In genomic region chr19:50174100-50174793, GRCh38 we compare ENCODE assay signal across 38 cellular contexts. TPM values are rescaled to one million over a fixed set of nuclear protein-coding genes. Genes with fewer than 3 reads are reported as not detected.
"Had no signal": no experiment of that assay in that cellular context is flagged by ENCODE, and none has a peak within 500 bp of the region (broad histone marks: within the 10 kb centered on the region; RNA-seq: fewer than 3 reads in every experiment).

No MANE protein-coding gene starts in this region.

- DNase-seq: activated CD4-positive, alpha-beta T cell treated with anti-CD3 and anti-CD28 coated beads for 36 hours; activated CD4-positive, alpha-beta T cell treated with anti-CD3 and anti-CD28 coated beads, Interleukin-2, amount 10 ng/mL, durations not matched to agents 7 days and 5 days; activated CD4-positive, alpha-beta T cell treated with anti-CD3 and anti-CD28 coated beads, Interleukin-2, amount 50 U/mL, for 48 hours; activated CD8-positive, alpha-beta memory T cell treated with anti-CD3 and anti-CD28 coated beads, Interleukin-2, amount 50 U/mL, for 4 hours; activated CD8-positive, alpha-beta T cell treated with anti-CD3 and anti-CD28 coated beads, Interleukin-2, amount 10 ng/mL, durations not matched to agents 7 days and 5 days; activated gamma-delta T cell treated with Interleukin-2 at 50 U/mL for 16 hours; activated naive CD4-positive, alpha-beta T cell treated with anti-CD3 and anti-CD28 coated beads for 36 hours; activated T-cell treated with anti-CD3 and anti-CD28 coated beads for 4 hours; activated T-cell treated with anti-CD3 and anti-CD28 coated beads, Interleukin-2, amount 50 U/mL, for 4 hours; adrenal gland; body of pancreas; Kasumi-1; KG1; MG63; NCI-H1048; NCI-H1436 treated with DMSO at 0.1 percent for 48 hours; NCI-H187 treated with DMSO at 0.1 percent for 48 hours; NCI-H2081; NCI-H2171 treated with DMSO at 0.1 percent for 48 hours; NCI-H2227 treated with DMSO at 0.1 percent for 48 hours; NCI-H446; NCI-H510A treated with DMSO at 0.1 percent for 48 hours; NCI-H526 treated with DMSO at 0.1 percent for 48 hours; NK-92 treated with Interleukin-12 subunit alpha and Interleukin-12 subunit beta, amount 100 ng/mL, for 24 hours; PC-3; Right ventricle myocardium superior; SJCRH30 had no signal

- H3K36me3 ChIP-seq: adrenal gland, breast epithelium, MG63, SJCRH30 had no signal

- ATAC-seq: activated CD4-positive, alpha-beta T cell treated with anti-CD3 and anti-CD28 coated beads for 36 hours; activated CD4-positive, CD25-positive, alpha-beta regulatory T cell treated with anti-CD3 and anti-CD28 coated beads, Interleukin-2, amount 50 U/mL, for 24 hours; activated CD8-positive, alpha-beta T cell treated with anti-CD3 and anti-CD28 coated beads, Interleukin-2, amount 10 ng/mL, durations not matched to agents 7 days and 5 days; activated naive CD4-positive, alpha-beta T cell treated with anti-CD3 and anti-CD28 coated beads, Interleukin-2, amount 50 U/mL, for 72 hours; activated T-cell treated with anti-CD3 and anti-CD28 coated beads, Interleukin-2, amount 50 U/mL, for 4 hours; body of pancreas; PC-3 had no signal

- H3K27me3 ChIP-seq: adrenal gland, body of pancreas, breast epithelium, SJCRH30 had no signal

- H3K4me3 Mint-ChIP-seq: activated CD4-positive, alpha-beta T cell treated with anti-CD3 and anti-CD28 coated beads for 36 hours; activated CD4-positive, alpha-beta T cell treated with anti-CD3 and anti-CD28 coated beads, Interleukin-2, amount 10 ng/mL, durations not matched to agents 7 days and 5 days; activated CD8-positive, alpha-beta T cell treated with anti-CD3 and anti-CD28 coated beads, Interleukin-2, amount 10 ng/mL, durations not matched to agents 7 days and 5 days; activated naive CD4-positive, alpha-beta T cell treated with anti-CD3 and anti-CD28 coated beads for 36 hours; activated T-cell treated with anti-CD3 and anti-CD28 coated beads, Interleukin-2, amount 50 U/mL, for 4 hours; activated T-helper 1 cell treated with anti-CD3 and anti-CD28 coated beads, Interleukin-12 subunit alpha, Interleukin-12 subunit beta, Interleukin-2, Interleukin-4 antibody, amounts not matched to agents 30 ng/mL and 10 ng/mL and 1 ng/mL, durations not matched to agents 14 hours and 24 hours and 36 hours; T-helper 1 cell treated with Interleukin-12 subunit alpha and Interleukin-12 subunit beta and Interleukin-4 antibody, amounts not matched to agents 30 μg/mL and 1 μg/mL, for 36 hours; T-helper 2 cell treated with Interferon-gamma antibody and Interleukin-4, amounts not matched to agents 5 μg/mL and 100 μg/mL, for 36 hours had no signal

- H3K4me1 Mint-ChIP-seq: activated CD4-positive, alpha-beta T cell treated with anti-CD3 and anti-CD28 coated beads for 36 hours; activated CD4-positive, alpha-beta T cell treated with anti-CD3 and anti-CD28 coated beads, Interleukin-2, amount 10 ng/mL, durations not matched to agents 7 days and 5 days had no signal

- H3K27ac ChIP-seq: adrenal gland, body of pancreas, breast epithelium, SK-N-MC had no signal

- H3K4me3 ChIP-seq: adrenal gland, body of pancreas, breast epithelium, MG63, SJCRH30, SK-N-MC had no signal

- H3K27ac Mint-ChIP-seq: activated CD4-positive, alpha-beta T cell treated with anti-CD3 and anti-CD28 coated beads for 36 hours; activated CD4-positive, alpha-beta T cell treated with anti-CD3 and anti-CD28 coated beads, Interleukin-2, amount 10 ng/mL, durations not matched to agents 7 days and 5 days; activated CD8-positive, alpha-beta T cell treated with anti-CD3 and anti-CD28 coated beads, Interleukin-2, amount 10 ng/mL, durations not matched to agents 7 days and 5 days; activated naive CD4-positive, alpha-beta T cell treated with anti-CD3 and anti-CD28 coated beads for 36 hours; activated naive CD4-positive, alpha-beta T cell treated with anti-CD3 and anti-CD28 coated beads, Interleukin-2, amount 50 U/mL, for 72 hours; activated T-helper 1 cell treated with anti-CD3 and anti-CD28 coated beads, Interleukin-12 subunit alpha, Interleukin-12 subunit beta, Interleukin-2, Interleukin-4 antibody, amounts not matched to agents 30 ng/mL and 10 ng/mL and 1 ng/mL, durations not matched to agents 14 hours and 24 hours and 36 hours; T-helper 1 cell treated with Interleukin-12 subunit alpha and Interleukin-12 subunit beta and Interleukin-4 antibody, amounts not matched to agents 30 μg/mL and 1 μg/mL, for 36 hours; T-helper 2 cell treated with Interferon-gamma antibody and Interleukin-4, amounts not matched to agents 5 μg/mL and 100 μg/mL, for 36 hours had no signal

- FAIRE-seq: astrocyte, RCC 7860, TTC549 had no signal

- H3K9me3 Mint-ChIP-seq: activated naive CD4-positive, alpha-beta T cell treated with anti-CD3 and anti-CD28 coated beads for 36 hours; activated T-cell treated with anti-CD3 and anti-CD28 coated beads, Interleukin-2, amount 50 U/mL, for 4 hours; T-helper 1 cell treated with Interleukin-12 subunit alpha and Interleukin-12 subunit beta and Interleukin-4 antibody, amounts not matched to agents 30 μg/mL and 1 μg/mL, for 36 hours had no signal

- H3K9me3 ChIP-seq: adrenal gland, body of pancreas, breast epithelium, MG63, SJCRH30 had no signal

- H3K36me3 Mint-ChIP-seq: activated naive CD4-positive, alpha-beta T cell treated with anti-CD3 and anti-CD28 coated beads, Interleukin-2, amount 50 U/mL, for 72 hours had no signal

- H3K4me1 ChIP-seq: adrenal gland, body of pancreas, breast epithelium had no signal

RNA-seq across cellular contexts. Expression of gene IZUMO2, which starts 11.2 kb away (rescaled TPM):
- total RNA-seq: activated CD4-positive, alpha-beta T cell treated with anti-CD3 and anti-CD28 coated beads for 36 hours; activated CD4-positive, alpha-beta T cell treated with anti-CD3 and anti-CD28 coated beads, Interleukin-2, amount 10 ng/mL, durations not matched to agents 7 days and 5 days; activated CD8-positive, alpha-beta T cell treated with anti-CD3 and anti-CD28 coated beads, Interleukin-2, amount 10 ng/mL, durations not matched to agents 7 days and 5 days; activated naive CD4-positive, alpha-beta T cell treated with anti-CD3 and anti-CD28 coated beads for 36 hours; activated naive CD4-positive, alpha-beta T cell treated with anti-CD3 and anti-CD28 coated beads, Interleukin-2, amount 50 U/mL, for 72 hours; activated T-cell treated with anti-CD3 and anti-CD28 coated beads, Interleukin-2, amount 50 U/mL, for 4 hours; activated T-helper 1 cell treated with anti-CD3 and anti-CD28 coated beads, Interleukin-12 subunit alpha, Interleukin-12 subunit beta, Interleukin-2, Interleukin-4 antibody, amounts not matched to agents 30 ng/mL and 10 ng/mL and 1 ng/mL, durations not matched to agents 14 hours and 24 hours and 36 hours; adrenal gland; astrocyte; body of pancreas; breast epithelium; cardiac septum; PC-3; Right ventricle myocardium superior had no signal
- polyA plus RNA-seq: adrenal gland had no signal

RNA-seq across cellular contexts. Expression of gene MYH14, which starts 29.2 kb away (rescaled TPM):
- total RNA-seq: activated CD4-positive, alpha-beta T cell treated with anti-CD3 and anti-CD28 coated beads for 36 hours; activated CD4-positive, alpha-beta T cell treated with anti-CD3 and anti-CD28 coated beads, Interleukin-2, amount 10 ng/mL, durations not matched to agents 7 days and 5 days; activated CD8-positive, alpha-beta T cell treated with anti-CD3 and anti-CD28 coated beads, Interleukin-2, amount 10 ng/mL, durations not matched to agents 7 days and 5 days; activated naive CD4-positive, alpha-beta T cell treated with anti-CD3 and anti-CD28 coated beads for 36 hours; activated naive CD4-positive, alpha-beta T cell treated with anti-CD3 and anti-CD28 coated beads, Interleukin-2, amount 50 U/mL, for 72 hours; activated T-helper 1 cell treated with anti-CD3 and anti-CD28 coated beads, Interleukin-12 subunit alpha, Interleukin-12 subunit beta, Interleukin-2, Interleukin-4 antibody, amounts not matched to agents 30 ng/mL and 10 ng/mL and 1 ng/mL, durations not matched to agents 14 hours and 24 hours and 36 hours; astrocyte had no signal
